Comparison of ENCODE assay signal across 2 cellular contexts in the genomic region with DNA sequence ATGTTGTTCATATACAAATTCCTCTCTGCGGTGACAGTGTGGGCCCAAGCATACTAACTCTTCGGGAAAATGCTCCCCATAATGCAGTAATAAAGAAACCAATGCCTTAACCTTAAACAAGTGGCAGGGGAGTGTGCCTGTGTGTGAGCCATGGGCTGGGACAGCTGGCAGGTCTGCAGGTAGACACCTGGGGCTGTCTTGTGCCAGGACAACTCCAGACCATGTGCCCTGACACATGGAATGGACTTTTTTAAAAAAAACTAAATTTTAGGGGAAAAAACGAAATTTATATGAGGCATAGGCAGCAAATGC.
TF ChIP-seq lines count a peak whose summit lies in the region.

No MANE protein-coding gene starts in this region.

TF ChIP-seq in SK-N-SH, 30 proteins besides CTCF, POLR2A, EP300 and RAD21 (continued from another document):
- TF ChIP-seq POLR2AphosphoS5 (IDR thresholded peaks at IDR 0.05; ENCODE audit: low read depth, low read length) = no peak
- TF ChIP-seq, protein P1, sequence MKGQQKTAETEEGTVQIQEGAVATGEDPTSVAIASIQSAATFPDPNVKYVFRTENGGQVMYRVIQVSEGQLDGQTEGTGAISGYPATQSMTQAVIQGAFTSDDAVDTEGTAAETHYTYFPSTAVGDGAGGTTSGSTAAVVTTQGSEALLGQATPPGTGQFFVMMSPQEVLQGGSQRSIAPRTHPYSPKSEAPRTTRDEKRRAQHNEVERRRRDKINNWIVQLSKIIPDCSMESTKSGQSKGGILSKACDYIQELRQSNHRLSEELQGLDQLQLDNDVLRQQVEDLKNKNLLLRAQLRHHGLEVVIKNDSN (IDR thresholded peaks at IDR 0.05; ENCODE audit: borderline replicate concordance, low read depth) = no peak
- TF ChIP-seq, protein P2, sequence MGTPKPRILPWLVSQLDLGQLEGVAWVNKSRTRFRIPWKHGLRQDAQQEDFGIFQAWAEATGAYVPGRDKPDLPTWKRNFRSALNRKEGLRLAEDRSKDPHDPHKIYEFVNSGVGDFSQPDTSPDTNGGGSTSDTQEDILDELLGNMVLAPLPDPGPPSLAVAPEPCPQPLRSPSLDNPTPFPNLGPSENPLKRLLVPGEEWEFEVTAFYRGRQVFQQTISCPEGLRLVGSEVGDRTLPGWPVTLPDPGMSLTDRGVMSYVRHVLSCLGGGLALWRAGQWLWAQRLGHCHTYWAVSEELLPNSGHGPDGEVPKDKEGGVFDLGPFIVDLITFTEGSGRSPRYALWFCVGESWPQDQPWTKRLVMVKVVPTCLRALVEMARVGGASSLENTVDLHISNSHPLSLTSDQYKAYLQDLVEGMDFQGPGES (IDR thresholded peaks at IDR 0.05; ENCODE audit: low read depth, low read length) = no peak
- TF ChIP-seq RFX5 (IDR thresholded peaks at IDR 0.05; ENCODE audit: low read length) = no peak
- no peak for TF ChIP-seq GATA2 (CRISPR knock-in tag; IDR thresholded peaks at IDR 0.05)
- no peak for TF ChIP-seq MEF2A (IDR thresholded peaks at IDR 0.05; ENCODE audit: borderline replicate concordance, low read depth)
- TF ChIP-seq SIN3A (IDR thresholded peaks at IDR 0.05; ENCODE audit: borderline replicate concordance, low read depth, low read length) = no peak
- no peak for TF ChIP-seq TCF12 (IDR thresholded peaks at IDR 0.05)
- no peak for TF ChIP-seq NFIC (IDR thresholded peaks at IDR 0.05; ENCODE audit: borderline replicate concordance)
- TF ChIP-seq, protein P3, sequence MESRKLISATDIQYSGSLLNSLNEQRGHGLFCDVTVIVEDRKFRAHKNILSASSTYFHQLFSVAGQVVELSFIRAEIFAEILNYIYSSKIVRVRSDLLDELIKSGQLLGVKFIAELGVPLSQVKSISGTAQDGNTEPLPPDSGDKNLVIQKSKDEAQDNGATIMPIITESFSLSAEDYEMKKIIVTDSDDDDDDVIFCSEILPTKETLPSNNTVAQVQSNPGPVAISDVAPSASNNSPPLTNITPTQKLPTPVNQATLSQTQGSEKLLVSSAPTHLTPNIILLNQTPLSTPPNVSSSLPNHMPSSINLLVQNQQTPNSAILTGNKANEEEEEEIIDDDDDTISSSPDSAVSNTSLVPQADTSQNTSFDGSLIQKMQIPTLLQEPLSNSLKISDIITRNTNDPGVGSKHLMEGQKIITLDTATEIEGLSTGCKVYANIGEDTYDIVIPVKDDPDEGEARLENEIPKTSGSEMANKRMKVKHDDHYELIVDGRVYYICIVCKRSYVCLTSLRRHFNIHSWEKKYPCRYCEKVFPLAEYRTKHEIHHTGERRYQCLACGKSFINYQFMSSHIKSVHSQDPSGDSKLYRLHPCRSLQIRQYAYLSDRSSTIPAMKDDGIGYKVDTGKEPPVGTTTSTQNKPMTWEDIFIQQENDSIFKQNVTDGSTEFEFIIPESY (IDR thresholded peaks at IDR 0.05; ENCODE audit: borderline replicate concordance, low read depth) = no peak
- no peak for TF ChIP-seq NRF1 (IDR thresholded peaks at IDR 0.05; ENCODE audit: low read depth, low read length)
- no peak for TF ChIP-seq FOSL2 (IDR thresholded peaks at IDR 0.05; ENCODE audit: borderline replicate concordance, low read depth)
- no peak for TF ChIP-seq TEAD4 (IDR thresholded peaks at IDR 0.05; ENCODE audit: borderline replicate concordance, insufficient read depth)

TF ChIP-seq in SK-N-SH treated with all-trans-retinoic acid at 6 μM for 48 hours, 23 proteins besides CTCF, POLR2A, EP300 and RAD21 (continued from another document):
- TF ChIP-seq, protein P4, sequence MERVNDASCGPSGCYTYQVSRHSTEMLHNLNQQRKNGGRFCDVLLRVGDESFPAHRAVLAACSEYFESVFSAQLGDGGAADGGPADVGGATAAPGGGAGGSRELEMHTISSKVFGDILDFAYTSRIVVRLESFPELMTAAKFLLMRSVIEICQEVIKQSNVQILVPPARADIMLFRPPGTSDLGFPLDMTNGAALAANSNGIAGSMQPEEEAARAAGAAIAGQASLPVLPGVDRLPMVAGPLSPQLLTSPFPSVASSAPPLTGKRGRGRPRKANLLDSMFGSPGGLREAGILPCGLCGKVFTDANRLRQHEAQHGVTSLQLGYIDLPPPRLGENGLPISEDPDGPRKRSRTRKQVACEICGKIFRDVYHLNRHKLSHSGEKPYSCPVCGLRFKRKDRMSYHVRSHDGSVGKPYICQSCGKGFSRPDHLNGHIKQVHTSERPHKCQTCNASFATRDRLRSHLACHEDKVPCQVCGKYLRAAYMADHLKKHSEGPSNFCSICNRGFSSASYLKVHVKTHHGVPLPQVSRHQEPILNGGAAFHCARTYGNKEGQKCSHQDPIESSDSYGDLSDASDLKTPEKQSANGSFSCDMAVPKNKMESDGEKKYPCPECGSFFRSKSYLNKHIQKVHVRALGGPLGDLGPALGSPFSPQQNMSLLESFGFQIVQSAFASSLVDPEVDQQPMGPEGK (CRISPR knock-in tag; IDR thresholded peaks at IDR 0.05; ENCODE audit: borderline replicate concordance) = no peak
- TF ChIP-seq ZNF8 (CRISPR knock-in tag; IDR thresholded peaks at IDR 0.05) (no peak), ZNF70 (CRISPR knock-in tag; IDR thresholded peaks at IDR 0.05) (no peak), ZC3H10 (CRISPR knock-in tag; IDR thresholded peaks at IDR 0.05) (no peak), OSR1 (CRISPR knock-in tag; IDR thresholded peaks at IDR 0.05) (no peak), BACH2 (CRISPR knock-in tag; IDR thresholded peaks at IDR 0.05; ENCODE audit: borderline replicate concordance) (no peak), TCF4 (CRISPR knock-in tag; IDR thresholded peaks at IDR 0.05; ENCODE audit: borderline replicate concordance) (no peak)
